19 cellular contexts compared by ENCODE assay signal in the genomic region with DNA sequence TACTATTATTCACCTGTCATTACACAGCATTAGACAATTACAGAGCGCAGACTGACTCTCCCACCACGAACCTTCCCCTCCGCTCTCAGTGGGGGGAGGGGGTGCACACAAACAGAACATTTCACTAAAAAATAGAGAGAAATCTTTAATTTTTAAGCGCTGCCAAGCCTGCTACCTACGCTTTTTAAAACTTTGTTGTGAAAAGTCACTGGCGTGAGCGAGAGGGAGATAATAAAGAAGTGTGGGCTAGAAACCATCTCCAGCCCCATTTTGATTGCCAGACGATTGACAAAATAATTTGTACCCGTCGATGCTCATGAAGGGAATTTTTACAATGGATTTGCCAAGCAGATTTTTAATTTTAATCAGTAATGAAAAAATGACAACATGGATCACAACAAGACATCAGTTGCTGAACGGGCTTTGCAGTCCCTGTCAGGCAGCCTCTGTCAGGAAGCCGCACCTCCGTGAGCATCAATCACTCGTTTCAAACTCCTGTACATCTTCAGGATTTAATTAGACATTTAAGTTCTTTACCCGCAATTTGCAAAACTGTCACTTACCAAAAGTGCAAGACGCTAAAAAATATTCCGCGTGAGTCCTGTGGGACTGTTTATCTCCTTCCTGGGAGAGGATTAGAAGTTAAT.
"Had no signal": no experiment of that assay in that cellular context is flagged by ENCODE, and none has a peak within 500 bp of the region (broad histone marks: within the 10 kb centered on the region; RNA-seq: fewer than 3 reads in every experiment).

No MANE protein-coding gene starts in this region.

- H3K27ac ChIP-seq: SJSA1, SK-N-MC had no signal

- DNase-seq: KBM-7, NCI-H1048, NCI-H1105, NCI-H1417, NCI-H1436 treated with DMSO at 0.1 percent for 48 hours, NCI-H1694, NCI-H1930, NCI-H2081, NCI-H2107, NCI-H2227 treated with DMSO at 0.1 percent for 48 hours, NCI-H510A, NCI-H524 treated with DMSO at 0.1 percent for 48 hours, NCI-H69, NCI-H774, Right ventricle myocardium superior, RPMI8226, SIG-M5 had no signal

- H3K4me3 ChIP-seq: SJSA1, SK-N-MC had no signal
